In the genomic region with DNA sequence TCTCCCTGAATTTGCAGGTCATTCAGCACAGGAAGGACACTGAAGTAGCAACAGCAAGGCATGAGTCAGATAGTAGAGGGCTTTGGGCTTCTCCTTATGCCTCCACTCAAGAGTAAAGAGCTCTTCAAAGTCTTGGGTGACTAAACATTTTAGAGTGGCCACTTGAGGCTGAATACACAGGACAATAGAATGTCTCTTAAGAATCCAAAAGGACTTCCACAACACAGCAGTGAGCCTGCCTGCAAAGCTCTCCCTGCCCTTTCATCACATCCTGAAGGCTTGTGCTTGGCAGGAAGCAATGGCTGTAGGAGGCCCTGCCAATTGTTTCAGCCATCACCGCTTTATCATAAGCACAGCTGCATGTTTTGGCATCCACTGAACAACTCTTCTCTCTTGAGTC, we compare ENCODE assay signal across 21 cellular contexts. TPM values are rescaled to one million over a fixed set of nuclear protein-coding genes. Genes with fewer than 3 reads are reported as not detected.
A peak's percentile ranks its signal among the peaks of the same experiment; 100 is the strongest.
DNase-seq lines count a peak whose midpoint lies in the region; ATAC-seq, FAIRE-seq and TF ChIP-seq lines count a peak whose summit lies in the region.
"Had no signal": no experiment of that assay in that cellular context is flagged by ENCODE, and none has a peak within 500 bp of the region (broad histone marks: within the 10 kb centered on the region; RNA-seq: fewer than 3 reads in every experiment).

No MANE protein-coding gene starts in this region.

- H3K36me3 Mint-ChIP-seq in CD8-positive, alpha-beta memory T cell: peaks cover 0 to 4% (median 0%) of the 10 kb centered on the region in 3 donors

- H3K9me3 ChIP-seq in lung (ENCODE audit: control insufficient read depth in 2 of 2, insufficient read depth in 1 of 2, low read length in 1 of 2): peaks cover 0 to 8% of the 10 kb centered on the region in 2 donors
- H3K9me3 ChIP-seq in CD8-positive, alpha-beta memory T cell (ENCODE audit: low read length): no peaks in the 10 kb centered on the region

- peaks cover 29 to 49% (median 35%) of the 10 kb centered on the region in 5 donors for H3K9me3 Mint-ChIP-seq in CD8-positive, alpha-beta memory T cell

- POLR2A ChIA-PET in CD8-positive, alpha-beta memory T cell (lab: Charles Lee): no interaction called here

- no peaks in the 10 kb centered on the region for H3K4me1 Mint-ChIP-seq in CD8-positive, alpha-beta memory T cell
- H3K4me1 Mint-ChIP-seq: stimulated activated naive CD8-positive, alpha-beta T cell treated with anti-CD3 and anti-CD28 coated beads, Interleukin-15, amount 100 ng/mL, for 72 hours had no signal

- no peak for FAIRE-seq in GM12891 (lab: Jason Lieb, UNC)
- FAIRE-seq: pancreas, RCC 7860 had no signal

- H3K27me3 Mint-ChIP-seq in CD8-positive, alpha-beta memory T cell: peaks cover 29 to 83% of the 10 kb centered on the region in 2 donors

- no peak overlapping the region for H3K4me3 Mint-ChIP-seq in CD8-positive, alpha-beta memory T cell
- H3K4me3 Mint-ChIP-seq: activated naive CD8-positive, alpha-beta T cell; stimulated activated naive CD8-positive, alpha-beta T cell treated with anti-CD3 and anti-CD28 coated beads, Interleukin-15, amount 100 ng/mL, for 72 hours had no signal

- H3K27ac Mint-ChIP-seq in CD8-positive, alpha-beta memory T cell: no peak overlapping the region
- H3K27ac Mint-ChIP-seq: activated naive CD8-positive, alpha-beta T cell; stimulated activated naive CD8-positive, alpha-beta T cell treated with anti-CD3 and anti-CD28 coated beads, Interleukin-15, amount 100 ng/mL, for 72 hours had no signal

- 22 to 41% methylated on average over 1 of the region's 1 CpG for WGBS in lung, 2 donors

- no peaks in the 10 kb centered on the region for H3K36me3 ChIP-seq in lung (ENCODE audit: control insufficient read depth in 2 of 2, insufficient read depth in 2 of 2, low read length in 2 of 2)
- no peaks in the 10 kb centered on the region for H3K36me3 ChIP-seq in CD8-positive, alpha-beta memory T cell (ENCODE audit: insufficient read depth, low read length)
- H3K36me3 ChIP-seq: pancreas had no signal

- peaks cover 0 to 5% of the 10 kb centered on the region in 2 donors for H3K4me1 ChIP-seq in lung (ENCODE audit: control insufficient read depth in 2 of 2, insufficient read depth in 2 of 2, low read length in 2 of 2)
- H3K4me1 ChIP-seq in CD8-positive, alpha-beta memory T cell (ENCODE audit: insufficient read depth, low read length): no peaks in the 10 kb centered on the region
- H3K4me1 ChIP-seq: pancreas had no signal

- ATAC-seq in lung (ENCODE audit: insufficient read depth, low FRiP score) (peak; percentile 67), HG02759 (IDR thresholded peaks at IDR 0.05; ENCODE audit: unreplicated experiment) (no peak), left lobe of liver (no peak)
- ATAC-seq: activated CD4-positive, CD25-positive, alpha-beta regulatory T cell treated with anti-CD3 and anti-CD28 coated beads, Interleukin-2, amount 50 U/mL, for 24 hours; pancreas; stimulated activated naive CD8-positive, alpha-beta T cell treated with anti-CD3 and anti-CD28 coated beads, Interleukin-15, amount 100 ng/mL, for 72 hours had no signal

- no peaks in the 10 kb centered on the region for H3K27me3 ChIP-seq in lung (ENCODE audit: control insufficient read depth, insufficient read depth)
- H3K27me3 ChIP-seq in CD8-positive, alpha-beta memory T cell (ENCODE audit: insufficient read depth, low read length, poor library complexity, severe bottlenecking): no peaks in the 10 kb centered on the region

- peak overlapping the region in 1 of 2 donors; percentile 54 for H3K27ac ChIP-seq in lung (ENCODE audit: low read depth in 1 of 2, low read length in 1 of 2)
- no peak overlapping the region for H3K27ac ChIP-seq in CD8-positive, alpha-beta memory T cell (ENCODE audit: low read depth, low read length)
- H3K27ac ChIP-seq: pancreas had no signal

- TF ChIP-seq CTCF in fibroblast of the aortic adventitia (IDR thresholded peaks at IDR 0.05; ENCODE audit: insufficient read depth, low read length) (no peak), lung (IDR thresholded peaks at IDR 0.05; ENCODE audit: control extremely low read depth, extremely low read depth) (no peak)

- CTCF ChIA-PET in CD8-positive, alpha-beta memory T cell (lab: Charles Lee): no interaction called here

- DNase-seq in ELF-1 (ENCODE audit: low read depth, low spot score) (peak; percentile 28), fibroblast of the aortic adventitia (ENCODE audit: low read depth) (peak; percentile 97), lung (ENCODE audit: low spot score) (peak; percentile 80), GM12891 (ENCODE audit: insufficient read length, low spot score) (no peak), left lobe of liver (ENCODE audit: low spot score) (no peak)
- DNase-seq in CD8-positive, alpha-beta memory T cell: no peak
- DNase-seq: activated CD8-positive, alpha-beta memory T cell treated with anti-CD3 and anti-CD28 coated beads, Interleukin-2, amount 50 U/mL, for 48 hours; DMS 273 treated with DMSO at 0.1 percent for 48 hours; GOT3; NCI-H526 treated with DMSO at 0.1 percent for 48 hours; pancreas; stimulated activated naive CD8-positive, alpha-beta T cell treated with anti-CD3 and anti-CD28 coated beads, Interleukin-15, amount 100 ng/mL, for 72 hours; T-helper 1 cell had no signal

- no peak overlapping the region for H3K4me3 ChIP-seq in fibroblast of the aortic adventitia (ENCODE audit: low read depth, low read length)
- H3K4me3 ChIP-seq in lung: no peak overlapping the region
- H3K4me3 ChIP-seq in CD8-positive, alpha-beta memory T cell (ENCODE audit: low read length): no peak overlapping the region
- H3K4me3 ChIP-seq: pancreas, smooth muscle cell had no signal

- TF ChIP-seq POLR2A in GM12891 (IDR thresholded peaks at IDR 0.05; ENCODE audit: low read depth, low read length): no peak

TF ChIP-seq in PFSK-1, 5 proteins besides CTCF, POLR2A, EP300 and RAD21 (continues in another document):
- TF ChIP-seq SIN3A (IDR thresholded peaks at IDR 0.05; ENCODE audit: borderline replicate concordance, insufficient read depth, low read length): no peak
- TF ChIP-seq TAF1 (IDR thresholded peaks at IDR 0.05; ENCODE audit: borderline replicate concordance, insufficient read depth, low read length): no peak

TF ChIP-seq in GM12891, 5 proteins besides CTCF, POLR2A, EP300 and RAD21:
- TF ChIP-seq TAF1 (IDR thresholded peaks at IDR 0.05; ENCODE audit: low read depth, low read length): no peak
- no peak for TF ChIP-seq POU2F2 (IDR thresholded peaks at IDR 0.05; ENCODE audit: low read depth, low read length)
- TF ChIP-seq PAX5 (IDR thresholded peaks at IDR 0.05; ENCODE audit: insufficient read depth, low read length, severe bottlenecking): no peak
- no peak for TF ChIP-seq SPI1 (IDR thresholded peaks at IDR 0.05; ENCODE audit: low read depth, low read length)
- no peak for TF ChIP-seq POLR2AphosphoS5 (IDR thresholded peaks at IDR 0.05; ENCODE audit: low read depth, low read length)

RNA-seq across cellular contexts. Expression of a gene that starts 36.8 kb away (rescaled TPM):
- polyA plus RNA-seq in PFSK-1 (2012; ENCODE audit: insufficient read length, low read depth): 3.2 TPM
- total RNA-seq in fibroblast of the aortic adventitia (ENCODE audit: low replicate concordance) (1.3 TPM in 1 of 2 replicates, not detected in the other), lung (10 to 100 TPM in 1 of 2 donors, 1 to 10 TPM in 1; 2.0 to 22.9 TPM), left lobe of liver (0.35 TPM)
- 10 to 100 TPM in 1 of 2 donors, 1 to 10 TPM in 1; 1.5 to 11.7 TPM for polyA plus RNA-seq in lung
- not detected for polyA plus RNA-seq in GM12891 (2012; ENCODE audit: low read depth, missing spikeins)
- total RNA-seq in CD8-positive, alpha-beta memory T cell: not detected
- not detected for polyA plus RNA-seq in CD8-positive, alpha-beta memory T cell
- total RNA-seq: chondrocyte had no signal

RNA-seq across cellular contexts. Expression of a gene that starts 40.7 kb away (rescaled TPM):
- polyA plus RNA-seq in PFSK-1 (2012; ENCODE audit: insufficient read length, low read depth): 16.4 TPM
- total RNA-seq in fibroblast of the aortic adventitia (ENCODE audit: low replicate concordance): 0.25 and 8.1 TPM in 2 replicates
- 10 to 100 TPM; 17.2 to 22.9 TPM for total RNA-seq in lung
- polyA plus RNA-seq in lung: 10 to 100 TPM in 1 of 2 donors, 1 to 10 TPM in 1; 8.3 to 11.4 TPM
- polyA plus RNA-seq in GM12891 (2012; ENCODE audit: low read depth, missing spikeins): 0.09 TPM
- total RNA-seq in CD8-positive, alpha-beta memory T cell: not detected
- polyA plus RNA-seq in CD8-positive, alpha-beta memory T cell: not detected
- total RNA-seq in left lobe of liver: not detected
- total RNA-seq: epithelial cell of proximal tubule had no signal

Comparison
In these comparisons a context has a peak if more than half of its experiments do, and no peak if none do; other contexts are left out.
1. DNase-seq: peak in ELF-1 (single experiment), fibroblast of the aortic adventitia (single experiment) and lung (single experiment); none in GM12891 (single experiment), CD8-positive, alpha-beta memory T cell (0 of 5) and left lobe of liver (single experiment).